In genomic region chr2:53740170-53740569, GRCh38 we compare ENCODE assay signal across 1 cellular context.
TF ChIP-seq lines count a peak whose summit lies in the region.

No MANE protein-coding gene starts in this region.

TF ChIP-seq in K562, 482 proteins besides CTCF, POLR2A, EP300 and RAD21 (continued from another document):
- no peak for TF ChIP-seq TCF15 (CRISPR knock-in tag; IDR thresholded peaks at IDR 0.05)
- TF ChIP-seq SMC3 (conservative IDR thresholded peaks at IDR 0.05; ENCODE audit: insufficient read depth, low read depth, low read length), result 0 out of 2 replicates have a peak, but pooled peaks have one; percentile 15
- no peak for TF ChIP-seq SMAD3 (CRISPR knock-in tag; conservative IDR thresholded peaks at IDR 0.05)
- TF ChIP-seq PML (IDR thresholded peaks at IDR 0.05; ENCODE audit: low read length), result no peak
- no peak for TF ChIP-seq CXXC5 (CRISPR knock-in tag; IDR thresholded peaks at IDR 0.05)
- TF ChIP-seq ZNF384 (IDR thresholded peaks at IDR 0.05; ENCODE audit: low read depth, low read length), result peak; percentile 21; the same call in 1 of the 2 replicates
